ENCODE assay signal across 18 cellular contexts in genomic region chr10:88833722-88834121, GRCh38. TPM values are rescaled to one million over a fixed set of nuclear protein-coding genes. Genes with fewer than 3 reads are reported as not detected.
A peak's percentile ranks its signal among the peaks of the same experiment; 100 is the strongest.
DNase-seq lines count a peak whose midpoint lies in the region; ATAC-seq and TF ChIP-seq lines count a peak whose summit lies in the region.
"Had no signal": no experiment of that assay in that cellular context is flagged by ENCODE, and none has a peak within 500 bp of the region (broad histone marks: within the 10 kb centered on the region; RNA-seq: fewer than 3 reads in every experiment).

No MANE protein-coding gene starts in this region.

- no peak overlapping the region for H3K4me3 Mint-ChIP-seq in activated CD4-positive, alpha-beta T cell treated with anti-CD3 and anti-CD28 coated beads, Interleukin-2, amount 10 ng/mL, durations not matched to agents 7 days and 5 days
- H3K4me3 Mint-ChIP-seq: stimulated activated effector memory CD8-positive, alpha-beta T cell treated with anti-CD3 and anti-CD28 coated beads, Interleukin-12 subunit alpha, Interleukin-12 subunit beta, amount 100 ng/mL, for 72 hours had no signal

- H3K4me1 Mint-ChIP-seq in activated CD4-positive, alpha-beta T cell treated with anti-CD3 and anti-CD28 coated beads, Interleukin-2, amount 10 ng/mL, durations not matched to agents 7 days and 5 days: peaks cover 43% of the 10 kb centered on the region

- CTCF ChIA-PET in activated CD4-positive, alpha-beta T cell treated with anti-CD3 and anti-CD28 coated beads, Interleukin-2, amount 10 ng/mL, durations not matched to agents 7 days and 5 days (lab: Charles Lee): interaction anchor here (0.7 to 4.3 kb wide), 3 partner anchors 11 to 100 kb away, joined by 5 to 57 read pairs (median 17); no protein-coding TSS in a partner anchor

- H2AFZ ChIP-seq in osteoblast (ENCODE audit: low read length): peak overlapping the region; percentile 49

- peaks cover 5% of the 10 kb centered on the region for H3K36me3 Mint-ChIP-seq in activated CD4-positive, alpha-beta T cell treated with anti-CD3 and anti-CD28 coated beads, Interleukin-2, amount 10 ng/mL, durations not matched to agents 7 days and 5 days (ENCODE audit: low read depth)
- H3K36me3 Mint-ChIP-seq: stimulated activated effector memory CD8-positive, alpha-beta T cell treated with anti-CD3 and anti-CD28 coated beads, Interleukin-12 subunit alpha, Interleukin-12 subunit beta, amount 100 ng/mL, for 72 hours had no signal

- H3K27ac ChIP-seq in osteoblast (ENCODE audit: low read depth, low read length): no peak overlapping the region
- H3K27ac ChIP-seq: foreskin keratinocyte, tibial nerve had no signal

- peak overlapping the region; percentile 72 for H3K27ac Mint-ChIP-seq in activated CD4-positive, alpha-beta T cell treated with anti-CD3 and anti-CD28 coated beads, Interleukin-2, amount 10 ng/mL, durations not matched to agents 7 days and 5 days
- H3K27ac Mint-ChIP-seq: stimulated activated effector memory CD8-positive, alpha-beta T cell treated with anti-CD3 and anti-CD28 coated beads, Interleukin-12 subunit alpha, Interleukin-12 subunit beta, amount 100 ng/mL, for 72 hours had no signal

- H4K20me1 ChIP-seq in osteoblast (ENCODE audit: insufficient read depth, low read length): no peaks in the 10 kb centered on the region

- TF ChIP-seq CTCF in osteoblast (IDR thresholded peaks at IDR 0.05; ENCODE audit: extremely low read depth, low read depth, low read length): no peak

- POLR2A ChIA-PET in activated CD4-positive, alpha-beta T cell treated with anti-CD3 and anti-CD28 coated beads, Interleukin-2, amount 10 ng/mL, durations not matched to agents 7 days and 5 days (lab: Charles Lee): interaction anchor here (0.6 kb wide), 1 partner anchor 43 kb away, joined by 3 read pairs; no protein-coding TSS in a partner anchor

- no peak overlapping the region for H3K4me3 ChIP-seq in osteoblast (ENCODE audit: insufficient read depth, low read length)
- H3K4me3 ChIP-seq: skin epidermis, tibial nerve had no signal

- H3K9me3 ChIP-seq in osteoblast (ENCODE audit: low read depth, low read length): no peaks in the 10 kb centered on the region
- H3K9me3 ChIP-seq: tibial nerve had no signal

- no peaks in the 10 kb centered on the region for H3K4me1 ChIP-seq in osteoblast (ENCODE audit: insufficient read depth, low read length)

- peak; percentile 21 for DNase-seq in activated CD4-positive, alpha-beta T cell treated with anti-CD3 and anti-CD28 coated beads, Interleukin-2, amount 10 ng/mL, durations not matched to agents 7 days and 5 days
- no peak for DNase-seq in activated CD4-positive, alpha-beta T cell treated with anti-CD3 and anti-CD28 coated beads, Interleukin-2, amount 50 U/mL, for 4 hours
- DNase-seq in MV-4-11 (lab: John Stamatoyannopoulos, UW) (peak; percentile 68), UCSD-AML1 (lab: John Stamatoyannopoulos, UW; ENCODE audit: unreplicated experiment) (peak; percentile 15), osteoblast (ENCODE audit: insufficient read length, low spot score, missing footprints) (no peak), NCI-H146 (lab: John Stamatoyannopoulos, UW) (no peak), dedifferentiated amniotic fluid mesenchymal stem cell (ENCODE audit: extremely low spot score) (no peak)
- DNase-seq: activated CD4-positive, alpha-beta T cell treated with anti-CD3 and anti-CD28 coated beads, Interleukin-2, amount 50 U/mL, for 1 hour; anterior cingulate cortex; foreskin keratinocyte; NCI-H2029 treated with DMSO at 0.1 percent for 48 hours; NCI-H524; posterior cingulate gyrus had no signal

- H3K27me3 ChIP-seq in osteoblast (ENCODE audit: insufficient read depth, low read length): no peaks in the 10 kb centered on the region
- H3K27me3 ChIP-seq: foreskin keratinocyte, tibial nerve had no signal

- H3K9me3 Mint-ChIP-seq in activated CD4-positive, alpha-beta T cell treated with anti-CD3 and anti-CD28 coated beads, Interleukin-2, amount 10 ng/mL, durations not matched to agents 7 days and 5 days: peaks cover 7% of the 10 kb centered on the region
- H3K9me3 Mint-ChIP-seq: stimulated activated effector memory CD8-positive, alpha-beta T cell treated with anti-CD3 and anti-CD28 coated beads, Interleukin-12 subunit alpha, Interleukin-12 subunit beta, amount 100 ng/mL, for 72 hours had no signal

- ATAC-seq in GM19328 (IDR thresholded peaks at IDR 0.05; ENCODE audit: unreplicated experiment): no peak
- ATAC-seq: foreskin keratinocyte; stimulated activated effector memory CD8-positive, alpha-beta T cell treated with anti-CD3 and anti-CD28 coated beads, Interleukin-12 subunit alpha, Interleukin-12 subunit beta, amount 100 ng/mL, for 72 hours had no signal

- H3K4me2 ChIP-seq in osteoblast (ENCODE audit: insufficient read depth, low read length): no peak overlapping the region

- no peaks in the 10 kb centered on the region for H3K79me2 ChIP-seq in osteoblast (ENCODE audit: insufficient read depth, low read length)

- no peaks in the 10 kb centered on the region for H3K36me3 ChIP-seq in osteoblast (ENCODE audit: insufficient read depth, low read length)
- H3K36me3 ChIP-seq: tibial nerve had no signal

- no peaks in the 10 kb centered on the region for H3K27me3 Mint-ChIP-seq in activated CD4-positive, alpha-beta T cell treated with anti-CD3 and anti-CD28 coated beads, Interleukin-2, amount 10 ng/mL, durations not matched to agents 7 days and 5 days

RNA-seq across cellular contexts. Expression of gene ANKRD22, which starts 17.9 kb away (rescaled TPM):
- under 1 TPM; 0.17 to 0.48 TPM for total RNA-seq in activated CD4-positive, alpha-beta T cell treated with anti-CD3 and anti-CD28 coated beads, Interleukin-2, amount 10 ng/mL, durations not matched to agents 7 days and 5 days
- total RNA-seq in osteoblast: under 0.01 TPM in 2 replicates
- total RNA-seq: tibial nerve had no signal

RNA-seq across cellular contexts. Expression of gene LIPM, which starts 31.2 kb away (rescaled TPM):
- total RNA-seq in activated CD4-positive, alpha-beta T cell treated with anti-CD3 and anti-CD28 coated beads, Interleukin-2, amount 10 ng/mL, durations not matched to agents 7 days and 5 days: not detected
- not detected in 2 replicates for total RNA-seq in osteoblast
- total RNA-seq: T-helper 1 cell treated with Interleukin-12 subunit alpha and Interleukin-12 subunit beta and Interleukin-4 antibody, amounts not matched to agents 30 ng/mL and 1 ng/mL, for 36 hours; tibial nerve had no signal

RNA-seq across cellular contexts. Expression of gene STAMBPL1, which starts 46.3 kb away (rescaled TPM):
- total RNA-seq in activated CD4-positive, alpha-beta T cell treated with anti-CD3 and anti-CD28 coated beads, Interleukin-2, amount 10 ng/mL, durations not matched to agents 7 days and 5 days: 10 to 100 TPM; 39.7 to 45.4 TPM
- total RNA-seq in osteoblast: 10.3 and 11.6 TPM in 2 replicates

Comparison
In these comparisons a context has a peak if more than half of its experiments do, and no peak if none do; other contexts are left out.
1. DNase-seq: peak in activated CD4-positive, alpha-beta T cell treated with anti-CD3 and anti-CD28 coated beads, Interleukin-2, amount 10 ng/mL, durations not matched to agents 7 days and 5 days (single experiment), MV-4-11 (single experiment) and UCSD-AML1 (single experiment); none in activated CD4-positive, alpha-beta T cell treated with anti-CD3 and anti-CD28 coated beads, Interleukin-2, amount 50 U/mL, for 4 hours (0 of 2), osteoblast (single experiment), NCI-H146 (single experiment) and dedifferentiated amniotic fluid mesenchymal stem cell (single experiment).